ENCODE assay signal across 7 cellular contexts in the genomic region with DNA sequence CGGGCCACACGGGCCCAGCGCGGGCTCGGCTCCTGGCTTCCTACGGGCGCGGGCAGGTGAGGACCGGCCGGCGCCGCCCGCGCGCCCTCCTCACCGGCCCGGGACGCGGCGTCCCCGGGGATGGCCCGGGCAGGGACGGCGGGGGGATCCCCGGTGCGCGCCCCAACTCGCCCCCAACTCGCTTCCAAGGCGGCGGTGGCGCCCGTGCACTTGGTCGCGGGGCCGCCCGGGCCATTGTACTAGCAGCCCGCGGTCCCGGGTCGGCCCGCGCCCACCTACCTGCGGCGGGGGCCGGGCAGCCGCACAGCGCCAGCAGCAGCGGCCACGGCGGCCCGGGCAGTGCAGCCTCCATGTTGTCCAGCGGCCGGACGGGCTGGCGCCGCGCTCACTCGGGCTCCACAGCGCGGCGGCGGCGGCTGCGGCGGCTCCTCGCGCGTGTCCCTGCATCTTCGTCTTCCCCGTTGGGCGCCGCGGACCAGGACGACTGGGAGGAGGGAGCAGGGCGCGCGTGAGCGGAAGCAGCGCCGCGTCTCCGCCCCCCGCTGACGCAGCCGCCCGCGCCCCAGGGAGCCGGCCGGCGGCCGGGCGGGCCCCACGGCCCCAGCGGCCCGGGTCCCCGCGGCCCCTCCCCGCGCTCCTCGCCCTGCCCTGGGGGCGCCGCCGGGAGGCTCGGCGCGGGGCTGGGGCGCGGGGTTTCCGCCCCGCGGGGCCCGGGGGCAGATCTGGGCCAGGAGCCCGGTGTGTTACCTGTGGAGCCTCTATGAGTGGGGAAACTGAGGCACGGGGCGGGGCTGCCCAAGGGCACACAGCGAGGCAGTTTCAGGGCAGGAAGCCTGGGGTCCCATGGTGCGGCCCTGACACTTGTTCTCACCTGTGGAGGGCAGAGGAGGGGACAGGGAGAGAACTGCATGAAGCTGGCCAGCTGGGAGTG.
DNase-seq lines count a peak whose midpoint lies in the region; ATAC-seq and TF ChIP-seq lines count a peak whose summit lies in the region.

No MANE protein-coding gene starts in this region.

- H3K4me3 ChIP-seq in GM12875 (ENCODE audit: low read depth, low read length) (peak overlapping the region; percentile 66), gastroesophageal sphincter (peak overlapping the region; percentile 44 to 77), suprapubic skin (peak overlapping the region; percentile 63)

- TF ChIP-seq CTCF in GM12875 (IDR thresholded peaks at IDR 0.05; ENCODE audit: borderline replicate concordance, insufficient read depth, low read depth, low read length) (no peak), RWPE1 (conservative IDR thresholded peaks at IDR 0.05; ENCODE audit: low read depth) (no peak), gastroesophageal sphincter (IDR thresholded peaks at IDR 0.05) (peak in 1 of 4 experiments; percentile 3), suprapubic skin (IDR thresholded peaks at IDR 0.05) (no peak)

- DNase-seq in RWPE1 (ENCODE audit: low spot score) (peak; percentile 49), nucleus accumbens (lab: John Stamatoyannopoulos, UW) (peak in 44 of 56 donors; percentile 10 to 82 (median 42)), suprapubic skin (ENCODE audit: low spot score in 2 of 2) (peak in 1 of 2 donors; percentile 79)
- DNase-seq in activated naive CD4-positive, alpha-beta T cell treated with Interleukin-2 at 50 U/mL for 16 hours = peak; percentile 67

- TF ChIP-seq EP300 in gastroesophageal sphincter (IDR thresholded peaks at IDR 0.05) = no peak
- TF ChIP-seq EP300 in suprapubic skin (IDR thresholded peaks at IDR 0.05) = no peak

- H3K4me1 ChIP-seq in gastroesophageal sphincter (peaks cover 0 to 51% (median 26%) of the 10 kb centered on the region in 3 donors), suprapubic skin (peaks cover 45% of the 10 kb centered on the region)

- WGBS in gastroesophageal sphincter (ENCODE audit: low coverage in 1 of 2), 2 donors = 0% methylated on average over 1 of the region's 118 CpGs; no CpG with 5 or more reads in 1 of the 2 donors
- no CpG with 5 or more reads among the region's 118 CpGs for WGBS in suprapubic skin

- POLR2A ChIA-PET in RWPE1 (lab: Yijun Ruan, JAX; ENCODE audit: low non-redundant PET) = no interaction called here

- ATAC-seq in HG02852 (IDR thresholded peaks at IDR 0.05; ENCODE audit: unreplicated experiment) (peak; percentile 54), gastroesophageal sphincter (peak; percentile 87)

- no peaks in the 10 kb centered on the region for H3K9me3 ChIP-seq in gastroesophageal sphincter
- no peaks in the 10 kb centered on the region for H3K9me3 ChIP-seq in suprapubic skin

- H3K36me3 ChIP-seq in gastroesophageal sphincter (no peaks in the 10 kb centered on the region), suprapubic skin (no peaks in the 10 kb centered on the region)

- CTCF ChIA-PET in RWPE1 (lab: Yijun Ruan, JAX) = no interaction called here

- H3K27ac ChIP-seq in RWPE1 (peak overlapping the region; percentile 91), gastroesophageal sphincter (peak overlapping the region; percentile 89 to 97 (median 90)), suprapubic skin (peak overlapping the region; percentile 73)

- peak; percentile 69 to 86 for TF ChIP-seq POLR2A in gastroesophageal sphincter (IDR thresholded peaks at IDR 0.05)
- peak in 1 of 2 donors; percentile 71 for TF ChIP-seq POLR2A in suprapubic skin (IDR thresholded peaks at IDR 0.05)

- no peaks in the 10 kb centered on the region for H3K27me3 ChIP-seq in gastroesophageal sphincter
- H3K27me3 ChIP-seq in suprapubic skin = no peaks in the 10 kb centered on the region
